30 cellular contexts compared by ENCODE assay signal in genomic region chr2:15836942-15837610, GRCh38.
"Had no signal": no experiment of that assay in that cellular context is flagged by ENCODE, and none has a peak within 500 bp of the region (broad histone marks: within the 10 kb centered on the region; RNA-seq: fewer than 3 reads in every experiment).

No MANE protein-coding gene starts in this region.

- H3K27me3 Mint-ChIP-seq: natural killer cell treated with Interleukin-12 subunit alpha and Interleukin-12 subunit beta and Interleukin-15 and Interleukin-18, amount 100 ng/mL, for 72 hours; stimulated activated naive B cell treated with anti-CD40 and anti-IgM and Interleukin-4, amounts not matched to agents 10 μg/mL and 1 μg/mL and 100 μg/mL, for 72 hours; stimulated activated naive CD8-positive, alpha-beta T cell treated with anti-CD3 and anti-CD28 coated beads, Interleukin-15, amount 100 ng/mL, for 72 hours had no signal

- H3K27ac ChIP-seq: ovary, parathyroid adenoma, prostate gland, right lobe of liver, sigmoid colon, suprapubic skin, thoracic aorta, thyroid gland, tibial nerve, upper lobe of left lung, vagina had no signal

- H3K9ac ChIP-seq: parathyroid adenoma had no signal

- H3K36me3 Mint-ChIP-seq: naive thymus-derived CD8-positive, alpha-beta T cell; natural killer cell treated with Interleukin-12 subunit alpha and Interleukin-12 subunit beta and Interleukin-15 and Interleukin-18, amount 100 ng/mL, for 72 hours; stimulated activated effector memory CD8-positive, alpha-beta T cell treated with anti-CD3 and anti-CD28 coated beads, Interleukin-12 subunit alpha, Interleukin-12 subunit beta, amount 100 ng/mL, for 72 hours; stimulated activated naive B cell treated with anti-CD40 and anti-IgM and Interleukin-4, amounts not matched to agents 10 μg/mL and 1 μg/mL and 100 μg/mL, for 72 hours had no signal

- FAIRE-seq: small intestine, urothelium cell line had no signal

- H3K27me3 ChIP-seq: ovary, right lobe of liver, sigmoid colon, suprapubic skin, thyroid gland, tibial nerve, upper lobe of left lung, vagina had no signal

- H2AFZ ChIP-seq: parathyroid adenoma had no signal

- H3K4me1 ChIP-seq: parathyroid adenoma, prostate gland, right lobe of liver, sigmoid colon, suprapubic skin, thyroid gland, tibial nerve, upper lobe of left lung, vagina had no signal

- H3K4me3 Mint-ChIP-seq: naive B cell; naive thymus-derived CD8-positive, alpha-beta T cell; natural killer cell treated with Interleukin-12 subunit alpha and Interleukin-12 subunit beta and Interleukin-15 and Interleukin-18, amount 100 ng/mL, for 72 hours; nephron progenitor cell; neural crest cell; stimulated activated effector memory CD8-positive, alpha-beta T cell treated with anti-CD3 and anti-CD28 coated beads, Interleukin-12 subunit alpha, Interleukin-12 subunit beta, amount 100 ng/mL, for 72 hours; stimulated activated naive B cell treated with anti-CD40 and anti-IgM and Interleukin-4, amounts not matched to agents 10 μg/mL and 1 μg/mL and 100 μg/mL, for 72 hours; stimulated activated naive CD8-positive, alpha-beta T cell treated with anti-CD3 and anti-CD28 coated beads, Interleukin-15, amount 100 ng/mL, for 72 hours had no signal

- H3K36me3 ChIP-seq: ovary, prostate gland, right lobe of liver, sigmoid colon, suprapubic skin, thoracic aorta, thyroid gland, tibial nerve, upper lobe of left lung, vagina had no signal

- DNase-seq: naive B cell; naive thymus-derived CD8-positive, alpha-beta T cell; nephron progenitor cell; occipital lobe; ovary; right cardiac atrium; right lobe of liver; sigmoid colon; stimulated activated CD4-positive, alpha-beta T cell treated with anti-CD3 and anti-CD28 coated beads, Interleukin-15, amount 100 ng/mL, for 24 hours; stimulated activated CD4-positive, alpha-beta T cell treated with anti-CD3 and anti-CD28 coated beads, Interleukin-2, amount 100 ng/mL, for 24 hours; stimulated activated CD4-positive, alpha-beta T cell treated with anti-CD3 and anti-CD28 coated beads, Interleukin-2, amount 100 ng/mL, for 48 hours; stimulated activated CD4-positive, alpha-beta T cell treated with anti-CD3 and anti-CD28 coated beads, Interleukin-4, amount 100 ng/mL, for 24 hours; stimulated activated naive B cell treated with anti-CD40 and anti-IgM and Interleukin-4, amounts not matched to agents 10 μg/mL and 1 μg/mL and 100 μg/mL, for 72 hours; stimulated activated naive CD4-positive, alpha-beta T cell treated with Interleukin-2 at 50 U/mL for 16 hours; stimulated activated naive CD8-positive, alpha-beta T cell treated with anti-CD3 and anti-CD28 coated beads, Interleukin-15, amount 100 ng/mL, for 72 hours; substantia nigra; thyroid gland; trophoblast cell had no signal

- H3K9me3 Mint-ChIP-seq: natural killer cell treated with Interleukin-12 subunit alpha and Interleukin-12 subunit beta and Interleukin-15 and Interleukin-18, amount 100 ng/mL, for 72 hours; stimulated activated naive CD8-positive, alpha-beta T cell treated with anti-CD3 and anti-CD28 coated beads, Interleukin-15, amount 100 ng/mL, for 72 hours had no signal

- H3K27ac Mint-ChIP-seq: naive B cell; naive thymus-derived CD8-positive, alpha-beta T cell; natural killer cell treated with Interleukin-12 subunit alpha and Interleukin-12 subunit beta and Interleukin-15 and Interleukin-18, amount 100 ng/mL, for 72 hours; nephron progenitor cell; stimulated activated effector memory CD8-positive, alpha-beta T cell treated with anti-CD3 and anti-CD28 coated beads, Interleukin-12 subunit alpha, Interleukin-12 subunit beta, amount 100 ng/mL, for 72 hours; stimulated activated naive B cell treated with anti-CD40 and anti-IgM and Interleukin-4, amounts not matched to agents 10 μg/mL and 1 μg/mL and 100 μg/mL, for 72 hours had no signal

- ATAC-seq: naive thymus-derived CD8-positive, alpha-beta T cell; natural killer cell treated with Interleukin-12 subunit alpha and Interleukin-12 subunit beta and Interleukin-15 and Interleukin-18, amount 100 ng/mL, for 72 hours; right cardiac atrium; stimulated activated effector memory CD8-positive, alpha-beta T cell treated with anti-CD3 and anti-CD28 coated beads, Interleukin-12 subunit alpha, Interleukin-12 subunit beta, amount 100 ng/mL, for 72 hours; stimulated activated naive B cell treated with anti-CD40 and anti-IgM and Interleukin-4, amounts not matched to agents 10 μg/mL and 1 μg/mL and 100 μg/mL, for 72 hours; stimulated activated naive CD8-positive, alpha-beta T cell treated with anti-CD3 and anti-CD28 coated beads, Interleukin-15, amount 100 ng/mL, for 72 hours had no signal

- H3K4me3 ChIP-seq: ovary, prostate gland, right lobe of liver, sigmoid colon, suprapubic skin, thoracic aorta, thyroid gland, tibial nerve, upper lobe of left lung, vagina had no signal

- H3K9me3 ChIP-seq: ovary, prostate gland, right lobe of liver, suprapubic skin, thoracic aorta, thyroid gland, upper lobe of left lung, vagina had no signal

- H3K79me2 ChIP-seq: parathyroid adenoma had no signal

- H3K4me1 Mint-ChIP-seq: naive B cell; stimulated activated effector memory CD8-positive, alpha-beta T cell treated with anti-CD3 and anti-CD28 coated beads, Interleukin-12 subunit alpha, Interleukin-12 subunit beta, amount 100 ng/mL, for 72 hours; stimulated activated naive B cell treated with anti-CD40 and anti-IgM and Interleukin-4, amounts not matched to agents 10 μg/mL and 1 μg/mL and 100 μg/mL, for 72 hours; stimulated activated naive CD8-positive, alpha-beta T cell treated with anti-CD3 and anti-CD28 coated beads, Interleukin-15, amount 100 ng/mL, for 72 hours had no signal
